Comparison of ENCODE assay signal across 3 cellular contexts in the genomic region with DNA sequence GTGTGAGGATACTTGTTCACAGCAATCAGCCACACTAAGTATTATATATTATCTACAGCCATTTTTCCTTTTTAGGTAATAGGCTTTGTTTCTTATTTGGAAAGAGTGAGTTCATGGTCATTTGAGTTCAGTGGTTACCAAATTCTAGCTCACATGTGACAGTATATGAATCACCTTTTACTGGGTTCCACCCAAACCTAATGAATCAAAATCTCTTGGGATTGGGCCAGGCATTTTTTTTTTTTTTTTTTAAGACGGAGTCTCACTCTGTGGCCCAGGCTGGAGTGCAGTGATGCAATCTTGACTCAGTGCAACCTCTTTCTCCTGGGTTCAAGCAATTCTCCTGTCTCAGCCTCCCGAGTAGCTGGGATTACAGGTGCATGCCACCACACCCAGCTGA.
TF ChIP-seq lines count a peak whose summit lies in the region.
"Not testable (repeated sequence)": the region's sequence is repeated elsewhere in the genome, so short reads cannot be mapped to it uniquely, and the experiment has no call there.

No MANE protein-coding gene starts in this region.

TF ChIP-seq in Ishikawa, 13 proteins besides CTCF, POLR2A, EP300 and RAD21:
- peak; percentile 76 for TF ChIP-seq CEBPB (IDR thresholded peaks at IDR 0.05)
- peak; percentile 85 for TF ChIP-seq NFIC (IDR thresholded peaks at IDR 0.05)
- peak; percentile 69 for TF ChIP-seq TCF12 (IDR thresholded peaks at IDR 0.05; ENCODE audit: low read depth)
- TF ChIP-seq, protein P1, sequence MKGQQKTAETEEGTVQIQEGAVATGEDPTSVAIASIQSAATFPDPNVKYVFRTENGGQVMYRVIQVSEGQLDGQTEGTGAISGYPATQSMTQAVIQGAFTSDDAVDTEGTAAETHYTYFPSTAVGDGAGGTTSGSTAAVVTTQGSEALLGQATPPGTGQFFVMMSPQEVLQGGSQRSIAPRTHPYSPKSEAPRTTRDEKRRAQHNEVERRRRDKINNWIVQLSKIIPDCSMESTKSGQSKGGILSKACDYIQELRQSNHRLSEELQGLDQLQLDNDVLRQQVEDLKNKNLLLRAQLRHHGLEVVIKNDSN (IDR thresholded peaks at IDR 0.05) = peak; percentile 29; the same call in 1 of the 2 replicates
- TF ChIP-seq, protein P2, sequence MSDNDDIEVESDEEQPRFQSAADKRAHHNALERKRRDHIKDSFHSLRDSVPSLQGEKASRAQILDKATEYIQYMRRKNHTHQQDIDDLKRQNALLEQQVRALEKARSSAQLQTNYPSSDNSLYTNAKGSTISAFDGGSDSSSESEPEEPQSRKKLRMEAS (IDR thresholded peaks at IDR 0.05) = 0 out of 2 replicates have a peak, but pooled peaks have one; percentile 14
- peak; percentile 38; the same call in 1 of the 2 replicates for TF ChIP-seq FOXM1 (IDR thresholded peaks at IDR 0.05; ENCODE audit: borderline replicate concordance, low read depth)

TF ChIP-seq in SK-N-SH, 30 proteins besides CTCF, POLR2A, EP300 and RAD21:
- TF ChIP-seq RXRA (IDR thresholded peaks at IDR 0.05; ENCODE audit: borderline replicate concordance, low read depth) = peak; percentile 17; the same call in 1 of the 2 replicates
- TF ChIP-seq, protein P3, sequence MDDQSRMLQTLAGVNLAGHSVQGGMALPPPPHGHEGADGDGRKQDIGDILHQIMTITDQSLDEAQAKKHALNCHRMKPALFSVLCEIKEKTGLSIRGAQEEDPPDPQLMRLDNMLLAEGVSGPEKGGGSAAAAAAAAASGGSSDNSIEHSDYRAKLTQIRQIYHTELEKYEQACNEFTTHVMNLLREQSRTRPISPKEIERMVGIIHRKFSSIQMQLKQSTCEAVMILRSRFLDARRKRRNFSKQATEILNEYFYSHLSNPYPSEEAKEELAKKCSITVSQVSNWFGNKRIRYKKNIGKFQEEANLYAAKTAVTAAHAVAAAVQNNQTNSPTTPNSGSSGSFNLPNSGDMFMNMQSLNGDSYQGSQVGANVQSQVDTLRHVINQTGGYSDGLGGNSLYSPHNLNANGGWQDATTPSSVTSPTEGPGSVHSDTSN (IDR thresholded peaks at IDR 0.05) = peak; percentile 62
- TF ChIP-seq FOSL2 (IDR thresholded peaks at IDR 0.05; ENCODE audit: borderline replicate concordance, low read depth) = peak; percentile 63
- peak; percentile 51 for TF ChIP-seq JUND (IDR thresholded peaks at IDR 0.05)
- peak; percentile 76; the same call in 1 of the 2 replicates for TF ChIP-seq NFIC (IDR thresholded peaks at IDR 0.05; ENCODE audit: borderline replicate concordance)
- peak; percentile 34; the same call in 1 of the 2 replicates for TF ChIP-seq TCF12 (IDR thresholded peaks at IDR 0.05)

TF ChIP-seq in K562, 482 proteins besides CTCF, POLR2A, EP300 and RAD21:
- peak; percentile 65 for TF ChIP-seq FOSL1 (tag; conservative IDR thresholded peaks at IDR 0.05)
- not testable (repeated sequence) for TF ChIP-seq CEBPG (CRISPR knock-in tag; IDR thresholded peaks at IDR 0.05)
- TF ChIP-seq CEBPG (tag; conservative IDR thresholded peaks at IDR 0.05 in 1 of 2, IDR thresholded peaks at IDR 0.05 in 1 of 2) = peak in 1 of 2 experiments; percentile 31; a peak in 1 of 4 replicates
- 0 out of 2 replicates have a peak, but pooled peaks have one; percentile 17 for TF ChIP-seq SUPT5H (IDR thresholded peaks at IDR 0.05)
- TF ChIP-seq, protein P4, sequence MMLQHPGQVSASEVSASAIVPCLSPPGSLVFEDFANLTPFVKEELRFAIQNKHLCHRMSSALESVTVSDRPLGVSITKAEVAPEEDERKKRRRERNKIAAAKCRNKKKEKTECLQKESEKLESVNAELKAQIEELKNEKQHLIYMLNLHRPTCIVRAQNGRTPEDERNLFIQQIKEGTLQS (IDR thresholded peaks at IDR 0.05) = peak; percentile 64
- TF ChIP-seq, protein P4 (CRISPR knock-in tag; conservative IDR thresholded peaks at IDR 0.05) = not testable (repeated sequence)
